In the genomic region with DNA sequence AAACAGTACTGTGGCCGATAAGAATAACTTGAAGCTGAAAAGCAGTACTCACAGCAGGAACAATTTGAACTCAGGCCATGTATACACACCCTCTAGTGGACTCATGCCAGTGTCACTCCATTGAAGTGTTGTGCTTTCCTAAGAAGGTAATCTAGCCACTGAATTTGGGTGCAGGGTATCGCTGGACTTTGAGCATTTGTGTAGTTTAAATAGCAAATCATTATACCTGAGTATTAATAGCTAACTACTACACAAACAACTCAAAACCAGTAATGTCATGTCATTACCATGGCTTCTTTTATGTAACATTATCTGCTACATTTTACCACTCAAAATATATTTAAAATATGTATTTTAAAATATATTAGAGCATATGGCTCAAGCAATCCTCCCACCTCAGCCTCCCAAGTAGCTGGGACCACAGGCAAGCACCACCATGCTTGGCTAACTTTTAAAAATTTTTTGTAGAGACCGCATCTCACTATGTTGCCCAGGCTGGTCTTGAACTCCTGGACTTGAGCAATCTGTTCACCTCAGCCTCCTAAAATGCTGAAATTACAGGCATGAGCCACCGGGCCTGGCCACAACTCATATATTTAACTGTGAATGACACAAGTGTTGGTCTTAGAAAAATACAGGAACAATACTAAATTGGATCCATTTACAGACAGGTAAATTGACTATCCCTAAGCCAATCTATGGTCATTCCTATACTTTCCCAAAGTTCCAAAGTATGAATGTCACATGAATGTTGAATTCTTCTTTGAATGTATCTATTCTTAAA, we compare ENCODE assay signal across 10 cellular contexts. TPM values are rescaled to one million over a fixed set of nuclear protein-coding genes. Genes with fewer than 3 reads are reported as not detected.
DNase-seq lines count a peak whose midpoint lies in the region; ATAC-seq and TF ChIP-seq lines count a peak whose summit lies in the region.
"Had no signal": no experiment of that assay in that cellular context is flagged by ENCODE, and none has a peak within 500 bp of the region (broad histone marks: within the 10 kb centered on the region; RNA-seq: fewer than 3 reads in every experiment).

No MANE protein-coding gene starts in this region.

- H3K4me1 ChIP-seq in Caco-2 (peaks cover 24% of the 10 kb centered on the region), right lobe of liver (peaks cover 0 to 64% (median 11%) of the 10 kb centered on the region in 4 donors), smooth muscle cell (ENCODE audit: low read depth) (no peaks in the 10 kb centered on the region)

- H3K4me3 ChIP-seq in Caco-2 (ENCODE audit: low read depth, low read length) (no peak overlapping the region), right lobe of liver (no peak overlapping the region), smooth muscle cell (no peak overlapping the region)
- H3K4me3 ChIP-seq in Jurkat, Clone E6-1 (ENCODE audit: low read length) = no peak overlapping the region

- CTCF ChIA-PET in Caco-2 (lab: Charles Lee) = interaction anchor here (0.6 to 1.0 kb wide), 2 partner anchors 25 to 28 kb away, joined by 3 read pairs; partner anchors contain the start of genes ARID4A and PSMA3

- BruUV-seq in Caco-2 (replicated peaks; lab: Mats Ljungman, UMichigan) = no TSS peak

- H3K27me3 Mint-ChIP-seq in Caco-2 (ENCODE audit: insufficient read depth, unreplicated experiment) = no peaks in the 10 kb centered on the region
- H3K27me3 Mint-ChIP-seq in chondrocyte (ENCODE audit: low read depth) = no peaks in the 10 kb centered on the region

- no peak overlapping the region for H3K27ac Mint-ChIP-seq in Caco-2 (ENCODE audit: unreplicated experiment)
- peak overlapping the region; percentile 57 for H3K27ac Mint-ChIP-seq in chondrocyte (ENCODE audit: unreplicated experiment)

- H3F3A ChIP-seq in smooth muscle cell (ENCODE audit: low read depth) = peaks cover 17% of the 10 kb centered on the region

- intact Hi-C loops in Caco-2 (cut with micrococcal nuclease; ENCODE audit: unreplicated experiment) (loop anchor here (1.0 kb wide), 1 partner anchor 15 kb away; no protein-coding TSS in a partner anchor), right lobe of liver (cut with DNase I) (no loop called here)

- H4K20me1 ChIP-seq in smooth muscle cell (ENCODE audit: low read depth) = peaks cover 57% of the 10 kb centered on the region

- H2AFZ ChIP-seq in smooth muscle cell (ENCODE audit: low read depth) = no peak overlapping the region

- no peak overlapping the region for H3K4me3 Mint-ChIP-seq in Caco-2 (ENCODE audit: unreplicated experiment)
- no peak overlapping the region for H3K4me3 Mint-ChIP-seq in chondrocyte (ENCODE audit: unreplicated experiment)

- H3K27ac ChIP-seq in right lobe of liver (peak overlapping the region; percentile 65 to 96 (median 93)), smooth muscle cell (ENCODE audit: low read depth) (no peak overlapping the region)
- H3K27ac ChIP-seq: neutrophil had no signal

- H3K4me1 Mint-ChIP-seq in Caco-2 (ENCODE audit: low read depth, unreplicated experiment) (peaks cover 9% of the 10 kb centered on the region), chondrocyte (ENCODE audit: low read depth) (peaks cover 47% of the 10 kb centered on the region)

- 24% methylated on average over 4 of the region's 4 CpGs for WGBS in right lobe of liver (ENCODE audit: insufficient coverage, low coverage, low lambda C conversion rate, missing lambda C conversion rate)
- WGBS in smooth muscle cell (ENCODE audit: low lambda C conversion rate) = 98% methylated on average over 4 of the region's 4 CpGs

- peak; percentile 29 for TF ChIP-seq POLR2A in right lobe of liver (IDR thresholded peaks at IDR 0.05)

- ATAC-seq in right lobe of liver = peak; percentile 82 to 96 (median 92)
- ATAC-seq in stimulated activated naive CD8-positive, alpha-beta T cell treated with anti-CD3 and anti-CD28 coated beads, Interleukin-15, Interleukin-2, amounts not matched to agents 100 U/mL and 50 U/mL, for 24 hours = no peak

- TF ChIP-seq CTCF in Caco-2 (IDR thresholded peaks at IDR 0.05; ENCODE audit: insufficient read depth in 1 of 2, low read depth in 1 of 2, low read length in 1 of 2, severe bottlenecking in 1 of 2, unreplicated experiment in 1 of 2) (peak; percentile 32 to 42), chondrocyte (IDR thresholded peaks at IDR 0.05) (peak; percentile 54), right lobe of liver (IDR thresholded peaks at IDR 0.05) (peak; percentile 19 to 47 (median 27)), smooth muscle cell (IDR thresholded peaks at IDR 0.05; ENCODE audit: borderline replicate concordance, insufficient read depth, poor library complexity, severe bottlenecking) (no peak)

- DNase-seq in Caco-2 = peak; percentile 45 to 66
- peak; percentile 24 for DNase-seq in Jurkat, Clone E6-1 (ENCODE audit: low read depth, low spot score)
- DNase-seq in chondrocyte (ENCODE audit: low spot score) = no peak
- peak in 1 of 3 donors; percentile 88 for DNase-seq in right lobe of liver
- DNase-seq in stimulated activated naive CD8-positive, alpha-beta T cell treated with anti-CD3 and anti-CD28 coated beads, Interleukin-15, Interleukin-2, amounts not matched to agents 100 U/mL and 50 U/mL, for 24 hours = no peak
- no peak for DNase-seq in effector CD8-positive, alpha-beta T cell (lab: John Stamatoyannopoulos, UW)
- DNase-seq in smooth muscle cell (lab: John Stamatoyannopoulos, UW; ENCODE audit: unreplicated experiment) = no peak
- DNase-seq in AML-193 (lab: John Stamatoyannopoulos, UW) = no peak
- DNase-seq: NCI-H1048 had no signal

- H3K9me3 ChIP-seq in Caco-2 (no peaks in the 10 kb centered on the region), right lobe of liver (no peaks in the 10 kb centered on the region), smooth muscle cell (replicated peaks; ENCODE audit: low read depth) (no peaks in the 10 kb centered on the region)
- H3K9me3 ChIP-seq: neutrophil had no signal

- no peaks in the 10 kb centered on the region; the same call in 1 of the 2 replicates for H3K36me3 ChIP-seq in Caco-2 (ENCODE audit: control insufficient read depth, insufficient read depth, low read length)
- peaks cover 0 to 28% (median 10%) of the 10 kb centered on the region in 4 donors for H3K36me3 ChIP-seq in right lobe of liver
- H3K36me3 ChIP-seq in smooth muscle cell (ENCODE audit: low read depth) = peaks cover 21% of the 10 kb centered on the region

- H3K4me2 ChIP-seq in smooth muscle cell = no peak overlapping the region

- H3K79me2 ChIP-seq in smooth muscle cell (ENCODE audit: low read depth) = peaks cover 48% of the 10 kb centered on the region

- H3K9me3 Mint-ChIP-seq in Caco-2 (ENCODE audit: unreplicated experiment) (no peaks in the 10 kb centered on the region), chondrocyte (ENCODE audit: low read depth) (no peaks in the 10 kb centered on the region)

- H3K9ac ChIP-seq in smooth muscle cell (ENCODE audit: low read depth) = no peak overlapping the region

- H3K27me3 ChIP-seq in Caco-2 (replicated peaks; ENCODE audit: control insufficient read depth, insufficient read depth, low read length) (no peaks in the 10 kb centered on the region), right lobe of liver (no peaks in the 10 kb centered on the region), smooth muscle cell (ENCODE audit: low read depth) (no peaks in the 10 kb centered on the region)
- H3K27me3 ChIP-seq: neutrophil had no signal

- POLR2A ChIA-PET in Caco-2 (lab: Charles Lee) = interaction anchor here (1.0 to 1.3 kb wide), 2 partner anchors 25 to 28 kb away, joined by 7 to 8 read pairs; partner anchors contain the start of genes ARID4A and PSMA3

- H3K36me3 Mint-ChIP-seq in Caco-2 (ENCODE audit: insufficient read depth, unreplicated experiment) = peaks cover 94% of the 10 kb centered on the region
- peaks cover 18% of the 10 kb centered on the region for H3K36me3 Mint-ChIP-seq in chondrocyte (ENCODE audit: low read depth)

RNA-seq across cellular contexts. Expression of gene ARID4A, which starts 25.6 kb away (rescaled TPM):
- total RNA-seq in Caco-2 (2022) (30.7 and 31.5 TPM in 2 replicates), chondrocyte (14.0 to 23.7 TPM (median 19.1 TPM) in 3 replicates), right lobe of liver (10 to 100 TPM in 4 of 6 experiments, 1 to 10 TPM in 2; 7.6 to 22.1 (median 15.7) TPM), smooth muscle cell (14.1 and 14.6 TPM in 2 replicates)
- 20.1 TPM for polyA plus RNA-seq in Jurkat, Clone E6-1 (2012; ENCODE audit: insufficient read depth, insufficient read length)
- 18.4 and 24.9 TPM in 2 replicates for polyA plus RNA-seq in smooth muscle cell

RNA-seq across cellular contexts. Expression of gene PSMA3, which starts 28.1 kb away (rescaled TPM):
- total RNA-seq in Caco-2 (2022) (334 and 352 TPM in 2 replicates), chondrocyte (132 to 162 TPM (median 136 TPM) in 3 replicates), right lobe of liver (100 to 1,000 TPM; 100 to 132 (median 120) TPM), smooth muscle cell (133 and 139 TPM in 2 replicates)
- 348 TPM for polyA plus RNA-seq in Jurkat, Clone E6-1 (2012; ENCODE audit: insufficient read depth, insufficient read length)
- polyA plus RNA-seq in smooth muscle cell = 181 and 189 TPM in 2 replicates

Comparison
In these comparisons a context has a peak if more than half of its experiments do, and no peak if none do; other contexts are left out.
1. DNase-seq: peak in Caco-2 (2 of 2) and Jurkat, Clone E6-1 (single experiment); none in chondrocyte (single experiment), stimulated activated naive CD8-positive, alpha-beta T cell treated with anti-CD3 and anti-CD28 coated beads, Interleukin-15, Interleukin-2, amounts not matched to agents 100 U/mL and 50 U/mL, for 24 hours (single experiment), effector CD8-positive, alpha-beta T cell (single experiment), smooth muscle cell (single experiment) and AML-193 (0 of 2).